1 cellular context compared by ENCODE assay signal in the genomic region with DNA sequence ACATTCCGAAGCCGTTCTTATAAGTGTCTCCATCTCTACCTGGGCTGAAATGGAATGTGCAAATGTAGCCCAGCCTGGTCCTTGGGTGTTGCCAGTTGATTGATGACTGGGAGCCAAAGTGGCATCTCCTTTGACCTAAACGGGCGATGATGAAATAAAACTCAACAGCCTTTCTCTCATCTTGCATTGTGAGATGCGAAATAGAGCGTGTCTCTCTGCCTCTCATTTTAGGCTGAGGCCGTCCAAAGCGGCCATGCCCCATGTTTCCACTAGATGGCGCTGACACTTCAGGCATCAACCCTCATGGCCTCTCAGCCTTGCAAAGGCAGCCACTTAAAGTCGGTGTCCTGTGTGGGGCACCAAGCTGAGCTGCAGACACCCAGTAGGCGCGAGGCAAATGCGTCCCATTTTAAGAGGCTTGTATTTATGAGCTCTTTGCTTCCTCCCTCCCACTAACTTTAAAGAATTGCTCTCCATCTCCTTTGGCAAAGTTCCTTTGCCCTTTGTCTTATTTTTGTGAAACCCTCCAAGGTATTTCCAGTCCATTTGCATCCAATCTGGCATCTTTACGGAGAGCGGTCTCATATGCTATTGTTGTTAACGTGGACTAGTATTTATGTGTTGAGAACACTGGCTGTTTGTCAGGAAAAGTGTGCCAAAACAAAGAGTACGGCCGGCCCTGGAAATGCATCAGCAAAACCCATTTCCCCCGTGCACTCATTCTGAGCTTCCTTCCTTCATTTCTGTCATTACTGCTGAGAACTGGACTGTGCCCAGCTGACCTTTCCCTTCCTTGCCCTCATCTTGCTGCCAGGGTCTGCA.
A peak's percentile ranks its signal among the peaks of the same experiment; 100 is the strongest.
TF ChIP-seq lines count a peak whose summit lies in the region.

No MANE protein-coding gene starts in this region.

TF ChIP-seq in HepG2, 621 proteins besides CTCF, POLR2A, EP300 and RAD21 (continues in another document):
- TF ChIP-seq DNMT3B (CRISPR knock-in tag; conservative IDR thresholded peaks at IDR 0.05) (no peak), GLI4 (CRISPR knock-in tag; IDR thresholded peaks at IDR 0.05; ENCODE audit: borderline replicate concordance) (0 out of 2 replicates have a peak, but pooled peaks have one; percentile 52), ATF7-NPFF (CRISPR knock-in tag; IDR thresholded peaks at IDR 0.05; ENCODE audit: low read depth) (no peak), ZNF101 (CRISPR knock-in tag; IDR thresholded peaks at IDR 0.05; ENCODE audit: borderline replicate concordance, low read depth) (no peak), STAG1 (CRISPR knock-in tag; IDR thresholded peaks at IDR 0.05) (peak; percentile 98), ZNF547 (CRISPR knock-in tag; IDR thresholded peaks at IDR 0.05) (0 out of 2 replicates have a peak, but pooled peaks have one; percentile 47), SNAI1 (CRISPR knock-in tag; IDR thresholded peaks at IDR 0.05; ENCODE audit: borderline replicate concordance) (no peak), EHMT2 (IDR thresholded peaks at IDR 0.05; ENCODE audit: borderline replicate concordance, low read depth, low read length) (no peak), FOSL2 (CRISPR knock-in tag; IDR thresholded peaks at IDR 0.05) (peak; percentile 38; the same call in 1 of the 2 replicates), ZNF367 (CRISPR knock-in tag; IDR thresholded peaks at IDR 0.05; ENCODE audit: borderline replicate concordance) (no peak), KDM2A (CRISPR knock-in tag; IDR thresholded peaks at IDR 0.05; ENCODE audit: borderline replicate concordance, low read depth) (peak; percentile 68; the same call in 1 of the 2 replicates), ZNF564 (CRISPR knock-in tag; IDR thresholded peaks at IDR 0.05) (no peak), SIX1 (CRISPR knock-in tag; IDR thresholded peaks at IDR 0.05; ENCODE audit: borderline replicate concordance) (no peak), IRX3 (CRISPR knock-in tag; IDR thresholded peaks at IDR 0.05; ENCODE audit: borderline replicate concordance, low read depth) (no peak), SAFB2 (CRISPR knock-in tag; IDR thresholded peaks at IDR 0.05; ENCODE audit: borderline replicate concordance, low read depth) (no peak), GATA4 (IDR thresholded peaks at IDR 0.05; ENCODE audit: borderline replicate concordance, low read depth) (no peak), KAT8 (CRISPR knock-in tag; IDR thresholded peaks at IDR 0.05) (no peak), SATB2 (CRISPR knock-in tag; IDR thresholded peaks at IDR 0.05) (no peak), SP2 (CRISPR knock-in tag; IDR thresholded peaks at IDR 0.05) (no peak), PHF21A (CRISPR knock-in tag; IDR thresholded peaks at IDR 0.05) (no peak), PHF5A (CRISPR knock-in tag; IDR thresholded peaks at IDR 0.05; ENCODE audit: low read depth, unreplicated experiment) (peak; percentile 25), NPAS2 (CRISPR knock-in tag; IDR thresholded peaks at IDR 0.05; ENCODE audit: borderline replicate concordance) (no peak), RXRB (CRISPR knock-in tag; IDR thresholded peaks at IDR 0.05; ENCODE audit: borderline replicate concordance) (0 out of 2 replicates have a peak, but pooled peaks have one; percentile 26), FOXA1 (IDR thresholded peaks at IDR 0.05) (no peak), FOXA1 (CRISPR knock-in tag; IDR thresholded peaks at IDR 0.05) (0 out of 2 replicates have a peak, but pooled peaks have one; percentile 4), ZNF749 (CRISPR knock-in tag; IDR thresholded peaks at IDR 0.05; ENCODE audit: borderline replicate concordance) (no peak), SOX6 (IDR thresholded peaks at IDR 0.05) (no peak), SOX6 (CRISPR knock-in tag; IDR thresholded peaks at IDR 0.05) (no peak), FOXA3 (CRISPR knock-in tag; IDR thresholded peaks at IDR 0.05) (peak; percentile 26; the same call in 1 of the 2 replicates), SP5 (CRISPR knock-in tag; IDR thresholded peaks at IDR 0.05; ENCODE audit: borderline replicate concordance, low read depth) (no peak), MYC (CRISPR knock-in tag; IDR thresholded peaks at IDR 0.05; ENCODE audit: borderline replicate concordance) (no peak), GZF1 (CRISPR knock-in tag; IDR thresholded peaks at IDR 0.05) (no peak), GATAD1 (CRISPR knock-in tag; IDR thresholded peaks at IDR 0.05) (0 out of 2 replicates have a peak, but pooled peaks have one; percentile 19), ZBTB3 (CRISPR knock-in tag; IDR thresholded peaks at IDR 0.05; ENCODE audit: borderline replicate concordance, low read depth) (no peak), MIXL1 (CRISPR knock-in tag; IDR thresholded peaks at IDR 0.05) (0 out of 2 replicates have a peak, but pooled peaks have one; percentile 60), SMAD3 (CRISPR knock-in tag; IDR thresholded peaks at IDR 0.05) (0 out of 2 replicates have a peak, but pooled peaks have one; percentile 46)
- TF ChIP-seq, protein P1, sequence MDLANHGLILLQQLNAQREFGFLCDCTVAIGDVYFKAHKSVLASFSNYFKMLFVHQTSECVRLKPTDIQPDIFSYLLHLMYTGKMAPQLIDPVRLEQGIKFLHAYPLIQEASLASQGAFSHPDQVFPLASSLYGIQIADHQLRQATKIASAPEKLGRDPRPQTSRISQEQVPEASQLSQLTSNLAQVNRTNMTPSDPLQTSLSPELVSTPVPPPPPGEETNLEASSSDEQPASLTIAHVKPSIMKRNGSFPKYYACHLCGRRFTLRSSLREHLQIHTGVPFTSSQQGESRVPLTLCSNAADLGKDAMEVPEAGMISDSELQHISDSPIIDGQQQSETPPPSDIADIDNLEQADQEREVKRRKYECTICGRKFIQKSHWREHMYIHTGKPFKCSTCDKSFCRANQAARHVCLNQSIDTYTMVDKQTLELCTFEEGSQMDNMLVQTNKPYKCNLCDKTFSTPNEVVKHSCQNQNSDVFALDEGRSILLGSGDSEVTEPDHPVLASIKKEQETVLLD (CRISPR knock-in tag; IDR thresholded peaks at IDR 0.05; ENCODE audit: low read depth) = no peak
- TF ChIP-seq, protein P2, sequence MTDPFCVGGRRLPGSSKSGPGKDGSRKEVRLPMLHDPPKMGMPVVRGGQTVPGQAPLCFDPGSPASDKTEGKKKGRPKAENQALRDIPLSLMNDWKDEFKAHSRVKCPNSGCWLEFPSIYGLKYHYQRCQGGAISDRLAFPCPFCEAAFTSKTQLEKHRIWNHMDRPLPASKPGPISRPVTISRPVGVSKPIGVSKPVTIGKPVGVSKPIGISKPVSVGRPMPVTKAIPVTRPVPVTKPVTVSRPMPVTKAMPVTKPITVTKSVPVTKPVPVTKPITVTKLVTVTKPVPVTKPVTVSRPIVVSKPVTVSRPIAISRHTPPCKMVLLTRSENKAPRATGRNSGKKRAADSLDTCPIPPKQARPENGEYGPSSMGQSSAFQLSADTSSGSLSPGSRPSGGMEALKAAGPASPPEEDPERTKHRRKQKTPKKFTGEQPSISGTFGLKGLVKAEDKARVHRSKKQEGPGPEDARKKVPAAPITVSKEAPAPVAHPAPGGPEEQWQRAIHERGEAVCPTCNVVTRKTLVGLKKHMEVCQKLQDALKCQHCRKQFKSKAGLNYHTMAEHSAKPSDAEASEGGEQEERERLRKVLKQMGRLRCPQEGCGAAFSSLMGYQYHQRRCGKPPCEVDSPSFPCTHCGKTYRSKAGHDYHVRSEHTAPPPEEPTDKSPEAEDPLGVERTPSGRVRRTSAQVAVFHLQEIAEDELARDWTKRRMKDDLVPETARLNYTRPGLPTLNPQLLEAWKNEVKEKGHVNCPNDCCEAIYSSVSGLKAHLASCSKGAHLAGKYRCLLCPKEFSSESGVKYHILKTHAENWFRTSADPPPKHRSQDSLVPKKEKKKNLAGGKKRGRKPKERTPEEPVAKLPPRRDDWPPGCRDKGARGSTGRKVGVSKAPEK (CRISPR knock-in tag; IDR thresholded peaks at IDR 0.05; ENCODE audit: borderline replicate concordance) = peak; percentile 73; the same call in 1 of the 2 replicates
- TF ChIP-seq, protein P3, sequence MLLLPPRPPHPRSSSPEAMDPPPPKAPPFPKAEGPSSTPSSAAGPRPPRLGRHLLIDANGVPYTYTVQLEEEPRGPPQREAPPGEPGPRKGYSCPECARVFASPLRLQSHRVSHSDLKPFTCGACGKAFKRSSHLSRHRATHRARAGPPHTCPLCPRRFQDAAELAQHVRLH (CRISPR knock-in tag; IDR thresholded peaks at IDR 0.05; ENCODE audit: borderline replicate concordance, low read depth) = 0 out of 2 replicates have a peak, but pooled peaks have one; percentile 60
- TF ChIP-seq, protein P4, sequence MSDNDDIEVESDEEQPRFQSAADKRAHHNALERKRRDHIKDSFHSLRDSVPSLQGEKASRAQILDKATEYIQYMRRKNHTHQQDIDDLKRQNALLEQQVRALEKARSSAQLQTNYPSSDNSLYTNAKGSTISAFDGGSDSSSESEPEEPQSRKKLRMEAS (IDR thresholded peaks at IDR 0.05) = peak; percentile 19; the same call in 1 of the 2 replicates
- TF ChIP-seq, protein P5, sequence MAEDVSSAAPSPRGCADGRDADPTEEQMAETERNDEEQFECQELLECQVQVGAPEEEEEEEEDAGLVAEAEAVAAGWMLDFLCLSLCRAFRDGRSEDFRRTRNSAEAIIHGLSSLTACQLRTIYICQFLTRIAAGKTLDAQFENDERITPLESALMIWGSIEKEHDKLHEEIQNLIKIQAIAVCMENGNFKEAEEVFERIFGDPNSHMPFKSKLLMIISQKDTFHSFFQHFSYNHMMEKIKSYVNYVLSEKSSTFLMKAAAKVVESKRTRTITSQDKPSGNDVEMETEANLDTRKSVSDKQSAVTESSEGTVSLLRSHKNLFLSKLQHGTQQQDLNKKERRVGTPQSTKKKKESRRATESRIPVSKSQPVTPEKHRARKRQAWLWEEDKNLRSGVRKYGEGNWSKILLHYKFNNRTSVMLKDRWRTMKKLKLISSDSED (CRISPR knock-in tag; IDR thresholded peaks at IDR 0.05) = no peak
- TF ChIP-seq, protein P6, sequence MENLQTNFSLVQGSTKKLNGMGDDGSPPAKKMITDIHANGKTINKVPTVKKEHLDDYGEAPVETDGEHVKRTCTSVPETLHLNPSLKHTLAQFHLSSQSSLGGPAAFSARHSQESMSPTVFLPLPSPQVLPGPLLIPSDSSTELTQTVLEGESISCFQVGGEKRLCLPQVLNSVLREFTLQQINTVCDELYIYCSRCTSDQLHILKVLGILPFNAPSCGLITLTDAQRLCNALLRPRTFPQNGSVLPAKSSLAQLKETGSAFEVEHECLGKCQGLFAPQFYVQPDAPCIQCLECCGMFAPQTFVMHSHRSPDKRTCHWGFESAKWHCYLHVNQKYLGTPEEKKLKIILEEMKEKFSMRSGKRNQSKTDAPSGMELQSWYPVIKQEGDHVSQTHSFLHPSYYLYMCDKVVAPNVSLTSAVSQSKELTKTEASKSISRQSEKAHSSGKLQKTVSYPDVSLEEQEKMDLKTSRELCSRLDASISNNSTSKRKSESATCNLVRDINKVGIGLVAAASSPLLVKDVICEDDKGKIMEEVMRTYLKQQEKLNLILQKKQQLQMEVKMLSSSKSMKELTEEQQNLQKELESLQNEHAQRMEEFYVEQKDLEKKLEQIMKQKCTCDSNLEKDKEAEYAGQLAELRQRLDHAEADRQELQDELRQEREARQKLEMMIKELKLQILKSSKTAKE (CRISPR knock-in tag; IDR thresholded peaks at IDR 0.05; ENCODE audit: borderline replicate concordance) = no peak
- TF ChIP-seq, protein P7, sequence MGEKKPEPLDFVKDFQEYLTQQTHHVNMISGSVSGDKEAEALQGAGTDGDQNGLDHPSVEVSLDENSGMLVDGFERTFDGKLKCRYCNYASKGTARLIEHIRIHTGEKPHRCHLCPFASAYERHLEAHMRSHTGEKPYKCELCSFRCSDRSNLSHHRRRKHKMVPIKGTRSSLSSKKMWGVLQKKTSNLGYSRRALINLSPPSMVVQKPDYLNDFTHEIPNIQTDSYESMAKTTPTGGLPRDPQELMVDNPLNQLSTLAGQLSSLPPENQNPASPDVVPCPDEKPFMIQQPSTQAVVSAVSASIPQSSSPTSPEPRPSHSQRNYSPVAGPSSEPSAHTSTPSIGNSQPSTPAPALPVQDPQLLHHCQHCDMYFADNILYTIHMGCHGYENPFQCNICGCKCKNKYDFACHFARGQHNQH (CRISPR knock-in tag; IDR thresholded peaks at IDR 0.05) = peak; percentile 27; the same call in 1 of the 2 replicates
- TF ChIP-seq, protein P8, sequence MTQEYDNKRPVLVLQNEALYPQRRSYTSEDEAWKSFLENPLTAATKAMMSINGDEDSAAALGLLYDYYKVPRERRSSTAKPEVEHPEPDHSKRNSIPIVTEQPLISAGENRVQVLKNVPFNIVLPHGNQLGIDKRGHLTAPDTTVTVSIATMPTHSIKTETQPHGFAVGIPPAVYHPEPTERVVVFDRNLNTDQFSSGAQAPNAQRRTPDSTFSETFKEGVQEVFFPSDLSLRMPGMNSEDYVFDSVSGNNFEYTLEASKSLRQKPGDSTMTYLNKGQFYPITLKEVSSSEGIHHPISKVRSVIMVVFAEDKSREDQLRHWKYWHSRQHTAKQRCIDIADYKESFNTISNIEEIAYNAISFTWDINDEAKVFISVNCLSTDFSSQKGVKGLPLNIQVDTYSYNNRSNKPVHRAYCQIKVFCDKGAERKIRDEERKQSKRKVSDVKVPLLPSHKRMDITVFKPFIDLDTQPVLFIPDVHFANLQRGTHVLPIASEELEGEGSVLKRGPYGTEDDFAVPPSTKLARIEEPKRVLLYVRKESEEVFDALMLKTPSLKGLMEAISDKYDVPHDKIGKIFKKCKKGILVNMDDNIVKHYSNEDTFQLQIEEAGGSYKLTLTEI (CRISPR knock-in tag; conservative IDR thresholded peaks at IDR 0.05) = no peak
- TF ChIP-seq, protein P9, sequence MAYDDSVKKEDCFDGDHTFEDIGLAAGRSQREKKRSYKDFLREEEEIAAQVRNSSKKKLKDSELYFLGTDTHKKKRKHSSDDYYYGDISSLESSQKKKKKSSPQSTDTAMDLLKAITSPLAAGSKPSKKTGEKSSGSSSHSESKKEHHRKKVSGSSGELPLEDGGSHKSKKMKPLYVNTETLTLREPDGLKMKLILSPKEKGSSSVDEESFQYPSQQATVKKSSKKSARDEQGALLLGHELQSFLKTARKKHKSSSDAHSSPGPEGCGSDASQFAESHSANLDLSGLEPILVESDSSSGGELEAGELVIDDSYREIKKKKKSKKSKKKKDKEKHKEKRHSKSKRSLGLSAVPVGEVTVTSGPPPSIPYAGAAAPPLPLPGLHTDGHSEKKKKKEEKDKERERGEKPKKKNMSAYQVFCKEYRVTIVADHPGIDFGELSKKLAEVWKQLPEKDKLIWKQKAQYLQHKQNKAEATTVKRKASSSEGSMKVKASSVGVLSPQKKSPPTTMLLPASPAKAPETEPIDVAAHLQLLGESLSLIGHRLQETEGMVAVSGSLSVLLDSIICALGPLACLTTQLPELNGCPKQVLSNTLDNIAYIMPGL (CRISPR knock-in tag; IDR thresholded peaks at IDR 0.05; ENCODE audit: borderline replicate concordance in 1 of 2, low read depth in 1 of 2) = 0 out of 4 replicates have a peak, but pooled peaks have one; percentile 36 to 51
- TF ChIP-seq, protein P10, sequence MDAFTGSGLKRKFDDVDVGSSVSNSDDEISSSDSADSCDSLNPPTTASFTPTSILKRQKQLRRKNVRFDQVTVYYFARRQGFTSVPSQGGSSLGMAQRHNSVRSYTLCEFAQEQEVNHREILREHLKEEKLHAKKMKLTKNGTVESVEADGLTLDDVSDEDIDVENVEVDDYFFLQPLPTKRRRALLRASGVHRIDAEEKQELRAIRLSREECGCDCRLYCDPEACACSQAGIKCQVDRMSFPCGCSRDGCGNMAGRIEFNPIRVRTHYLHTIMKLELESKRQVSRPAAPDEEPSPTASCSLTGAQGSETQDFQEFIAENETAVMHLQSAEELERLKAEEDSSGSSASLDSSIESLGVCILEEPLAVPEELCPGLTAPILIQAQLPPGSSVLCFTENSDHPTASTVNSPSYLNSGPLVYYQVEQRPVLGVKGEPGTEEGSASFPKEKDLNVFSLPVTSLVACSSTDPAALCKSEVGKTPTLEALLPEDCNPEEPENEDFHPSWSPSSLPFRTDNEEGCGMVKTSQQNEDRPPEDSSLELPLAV (CRISPR knock-in tag; conservative IDR thresholded peaks at IDR 0.05; ENCODE audit: low read depth) = no peak
